Comparison of ENCODE assay signal across 8 cellular contexts in genomic region chr7:82559203-82559805, GRCh38.
DNase-seq lines count a peak whose midpoint lies in the region; ATAC-seq and TF ChIP-seq lines count a peak whose summit lies in the region.

No MANE protein-coding gene starts in this region.

- peak; percentile 49 for DNase-seq in Caki2 (ENCODE audit: low read depth)
- peak; percentile 73 for DNase-seq in NCI-H446 treated with DMSO at 0.1 percent for 48 hours (lab: John Stamatoyannopoulos, UW)
- DNase-seq in foreskin keratinocyte: peak in 1 of 2 donors; percentile 45
- DNase-seq in superior temporal gyrus (ENCODE audit: extremely low spot score): no peak
- DNase-seq in Kasumi-1 (lab: John Stamatoyannopoulos, UW): no peak
- no peak for DNase-seq in T-helper 9 cell

- no peak overlapping the region for H3K27ac ChIP-seq in foreskin keratinocyte

- H3K4me1 ChIP-seq in foreskin keratinocyte: no peaks in the 10 kb centered on the region

- ATAC-seq in HG02938 (IDR thresholded peaks at IDR 0.05; ENCODE audit: unreplicated experiment): peak; percentile 64
- ATAC-seq in foreskin keratinocyte: peak; percentile 100
- ATAC-seq in activated CD4-positive, CD25-positive, alpha-beta regulatory T cell treated with anti-CD3 and anti-CD28 coated beads, Interleukin-2, amount 50 U/mL, for 24 hours: no peak

- in situ Hi-C loops in Caki2 (cut with HindIII; ENCODE audit: low pct_unique_long_range_greater_than_20kb, low sequenced_read_pairs): no loop called here

- no peaks in the 10 kb centered on the region for H3K27me3 ChIP-seq in foreskin keratinocyte

- TF ChIP-seq CTCF in foreskin keratinocyte (conservative IDR thresholded peaks at IDR 0.05): no peak

Comparison
In these comparisons a context has a peak if more than half of its experiments do, and no peak if none do; other contexts are left out.
1. DNase-seq: peak in Caki2 (single experiment) and NCI-H446 treated with DMSO at 0.1 percent for 48 hours (single experiment); none in superior temporal gyrus (single experiment), Kasumi-1 (0 of 2) and T-helper 9 cell (single experiment).
2. ATAC-seq: peak in HG02938 (single experiment) and foreskin keratinocyte (single experiment); none in activated CD4-positive, CD25-positive, alpha-beta regulatory T cell treated with anti-CD3 and anti-CD28 coated beads, Interleukin-2, amount 50 U/mL, for 24 hours (0 of 2).